ENCODE assay signal across 12 cellular contexts in genomic region chr6:20367716-20368485, GRCh38. TPM values are rescaled to one million over a fixed set of nuclear protein-coding genes. Genes with fewer than 3 reads are reported as not detected.
DNase-seq lines count a peak whose midpoint lies in the region; ATAC-seq and TF ChIP-seq lines count a peak whose summit lies in the region.
"Had no signal": no experiment of that assay in that cellular context is flagged by ENCODE, and none has a peak within 500 bp of the region (broad histone marks: within the 10 kb centered on the region; RNA-seq: fewer than 3 reads in every experiment).

No MANE protein-coding gene starts in this region.

- H3K4me3 Mint-ChIP-seq in activated CD4-positive, alpha-beta T cell treated with anti-CD3 and anti-CD28 coated beads for 36 hours, result no peak overlapping the region
- peak overlapping the region; percentile 28 to 81 (median 37) for H3K4me3 Mint-ChIP-seq in T-cell

- H3K4me1 Mint-ChIP-seq in activated CD4-positive, alpha-beta T cell treated with anti-CD3 and anti-CD28 coated beads for 36 hours, result peaks cover 56% of the 10 kb centered on the region
- peaks cover 63 to 68% (median 68%) of the 10 kb centered on the region in 3 donors for H3K4me1 Mint-ChIP-seq in T-cell

- peak overlapping the region; percentile 49 for H3K27ac Mint-ChIP-seq in activated CD4-positive, alpha-beta T cell treated with anti-CD3 and anti-CD28 coated beads for 36 hours
- H3K27ac Mint-ChIP-seq in T-cell, result peak overlapping the region; percentile 99 to 100

- H3K9me3 Mint-ChIP-seq in activated CD4-positive, alpha-beta T cell treated with anti-CD3 and anti-CD28 coated beads for 36 hours (ENCODE audit: low read depth), result no peaks in the 10 kb centered on the region
- peaks cover 0 to 11% (median 8%) of the 10 kb centered on the region in 3 donors for H3K9me3 Mint-ChIP-seq in T-cell

- peak; percentile 44 for DNase-seq in activated CD4-positive, alpha-beta T cell treated with anti-CD3 and anti-CD28 coated beads for 36 hours
- DNase-seq in activated CD4-positive, alpha-beta T cell treated with anti-CD3 and anti-CD28 coated beads, Interleukin-2, amount 50 U/mL, for 1 hour, result no peak
- DNase-seq in T-cell, result peak in 1 of 34 experiments; percentile 18
- peak; percentile 13 for DNase-seq in choroid plexus epithelial cell (ENCODE audit: low read depth)
- peak; percentile 30 for DNase-seq in renal cortical epithelial cell (ENCODE audit: low read depth)
- no peak for DNase-seq in Kasumi-1 (lab: John Stamatoyannopoulos, UW)
- DNase-seq in NCI-H146 treated with DMSO at 0.1 percent for 48 hours (lab: John Stamatoyannopoulos, UW; ENCODE audit: unreplicated experiment), result no peak
- DNase-seq in DMS114 treated with DMSO at 0.1 percent for 48 hours (lab: John Stamatoyannopoulos, UW; ENCODE audit: unreplicated experiment), result no peak
- DNase-seq: ACHN, NCI-H1417, NCI-H82 had no signal

- intact Hi-C loops in activated CD4-positive, alpha-beta T cell treated with anti-CD3 and anti-CD28 coated beads for 36 hours (cut with DNase I, micrococcal nuclease), result loop anchor here (2.0 to 5.0 kb wide), 2 partner anchors 33 to 34 kb away; partner anchors contain the start of gene E2F3 (in 2 of the 2)

- POLR2A ChIA-PET in activated CD4-positive, alpha-beta T cell treated with anti-CD3 and anti-CD28 coated beads for 36 hours (lab: Charles Lee), result interaction anchor here (1.1 kb wide), 1 partner anchor 48 kb away, joined by 3 read pairs; no protein-coding TSS in a partner anchor
- POLR2A ChIA-PET in T-cell (lab: Charles Lee), result interaction anchor here in 1 of 2 donors (0.6 to 1.0 kb wide), 3 partner anchors 20 to 1361 kb away, joined by 4 to 6 read pairs (median 5); no protein-coding TSS in a partner anchor

- H3K27me3 Mint-ChIP-seq in activated CD4-positive, alpha-beta T cell treated with anti-CD3 and anti-CD28 coated beads for 36 hours, result no peaks in the 10 kb centered on the region
- no peaks in the 10 kb centered on the region for H3K27me3 Mint-ChIP-seq in T-cell

- no peaks in the 10 kb centered on the region for H3K36me3 Mint-ChIP-seq in activated CD4-positive, alpha-beta T cell treated with anti-CD3 and anti-CD28 coated beads for 36 hours (ENCODE audit: low read depth)
- H3K36me3 Mint-ChIP-seq in T-cell, result no peaks in the 10 kb centered on the region

- H3K4me3 ChIP-seq in choroid plexus epithelial cell (ENCODE audit: low read depth, low read length), result no peak overlapping the region
- H3K4me3 ChIP-seq: esophagus muscularis mucosa had no signal

- TF ChIP-seq CTCF in choroid plexus epithelial cell (conservative IDR thresholded peaks at IDR 0.05; ENCODE audit: low read depth, low read length), result no peak

- CTCF ChIA-PET in activated CD4-positive, alpha-beta T cell treated with anti-CD3 and anti-CD28 coated beads for 36 hours (lab: Charles Lee), result interaction anchor here (0.9 kb wide), 1 partner anchor 48 kb away, joined by 3 read pairs; no protein-coding TSS in a partner anchor
- CTCF ChIA-PET in T-cell (lab: Charles Lee), result interaction anchor here (0.5 to 2.0 kb wide), 6 partner anchors 12 to 104 kb away, joined by 3 to 6 read pairs (median 4); no protein-coding TSS in a partner anchor

- ATAC-seq in activated CD4-positive, alpha-beta T cell treated with anti-CD3 and anti-CD28 coated beads for 36 hours, result peak; percentile 62
- ATAC-seq in T-cell (replicated peaks in 1 of 4), result no peak

RNA-seq across cellular contexts. Expression of gene E2F3, which starts 33.8 kb away (rescaled TPM):
- 10 to 100 TPM; 17.3 to 17.5 TPM for total RNA-seq in activated CD4-positive, alpha-beta T cell treated with anti-CD3 and anti-CD28 coated beads for 36 hours
- total RNA-seq in T-cell (10 to 100 TPM in 4 of 5 donors, 1 to 10 TPM in 1; 9.6 to 28.2 (median 23.1) TPM), renal cortical epithelial cell (10.8 and 17.3 TPM in 2 replicates)

Comparison
In these comparisons a context has a peak if more than half of its experiments do, and no peak if none do; other contexts are left out.
1. DNase-seq: peak in activated CD4-positive, alpha-beta T cell treated with anti-CD3 and anti-CD28 coated beads for 36 hours (single experiment), choroid plexus epithelial cell (single experiment) and renal cortical epithelial cell (single experiment); none in activated CD4-positive, alpha-beta T cell treated with anti-CD3 and anti-CD28 coated beads, Interleukin-2, amount 50 U/mL, for 1 hour (single experiment), Kasumi-1 (0 of 2), NCI-H146 treated with DMSO at 0.1 percent for 48 hours (single experiment) and DMS114 treated with DMSO at 0.1 percent for 48 hours (single experiment).